Comparison of ENCODE assay signal across 11 cellular contexts in genomic region chr10:82254237-82254636, GRCh38.
"Had no signal": no experiment of that assay in that cellular context is flagged by ENCODE, and none has a peak within 500 bp of the region (broad histone marks: within the 10 kb centered on the region; RNA-seq: fewer than 3 reads in every experiment).

No MANE protein-coding gene starts in this region.

- H3K9me3 ChIP-seq: HAP-1 had no signal

- H3K36me3 ChIP-seq: HAP-1 had no signal

- H2AFZ ChIP-seq: GM23248, GM23338 had no signal

- FAIRE-seq: H1, H54 had no signal

- ATAC-seq: GM23338, HCT116 had no signal

- DNase-seq: GM23248, GOT3, H7, H9, HCEC 1CT, HFFc6 had no signal

- H3K4me3 ChIP-seq: GM23248, GM23338, HAP-1 had no signal

- H3K27ac ChIP-seq: GM23248 had no signal

- H3K9ac ChIP-seq: GM23248 had no signal

- H3K4me2 ChIP-seq: GM23338 had no signal

- H3K4me1 ChIP-seq: HAP-1 had no signal
